Comparison of ENCODE assay signal across 7 cellular contexts in the genomic region with DNA sequence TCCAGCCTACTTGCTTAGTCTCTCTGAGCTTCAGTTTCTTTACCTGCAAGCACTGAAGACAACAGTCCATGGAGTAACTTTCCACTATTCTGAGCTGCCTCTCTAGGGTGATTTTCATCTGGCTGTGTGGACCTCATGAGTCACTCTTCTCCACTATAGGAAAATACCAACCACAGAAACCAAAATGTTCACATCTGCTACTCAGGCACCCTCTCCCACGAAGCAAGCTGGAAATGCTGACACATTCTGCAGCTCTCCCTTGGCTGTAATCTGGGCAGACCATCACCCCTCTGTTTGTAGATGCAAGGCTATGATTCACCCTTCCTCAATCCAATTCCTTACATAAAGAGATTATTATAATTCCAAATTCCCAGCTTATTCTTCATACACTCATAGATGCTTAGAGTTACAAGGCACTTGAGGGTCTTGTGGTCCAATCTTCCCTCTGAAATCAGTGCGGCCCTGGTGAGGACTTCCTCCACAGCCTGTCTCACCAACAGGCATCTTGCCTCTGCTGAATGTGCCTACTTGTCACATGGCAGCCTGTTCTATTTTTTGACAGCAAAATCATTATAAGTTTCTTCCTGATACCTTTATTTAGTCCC.
A peak's percentile ranks its signal among the peaks of the same experiment; 100 is the strongest.
DNase-seq lines count a peak whose midpoint lies in the region; ATAC-seq and TF ChIP-seq lines count a peak whose summit lies in the region.

No MANE protein-coding gene starts in this region.

- H3K9me2 ChIP-seq in Loucy (replicated peaks; ENCODE audit: low read depth, low read length): no peaks in the 10 kb centered on the region

- H3K36me3 ChIP-seq in Loucy (ENCODE audit: insufficient read depth, low read length) (no peaks in the 10 kb centered on the region), mammary epithelial cell (ENCODE audit: insufficient read depth, low read length) (no peaks in the 10 kb centered on the region)

- H3K79me2 ChIP-seq in Loucy (ENCODE audit: insufficient read depth, low read length) (no peaks in the 10 kb centered on the region), mammary epithelial cell (ENCODE audit: insufficient read depth, low read length) (no peaks in the 10 kb centered on the region)

- dilution Hi-C loops in mammary epithelial cell (cut with HindIII; ENCODE audit: low sequenced_read_pairs): no loop called here

- H3K27me3 ChIP-seq in Loucy (ENCODE audit: insufficient read depth, low read length, poor library complexity, severe bottlenecking): no peaks in the 10 kb centered on the region
- no peaks in the 10 kb centered on the region for H3K27me3 ChIP-seq in mammary epithelial cell (ENCODE audit: insufficient read depth, low read length)

- CTCF ChIA-PET in mammary epithelial cell (lab: Charles Lee; ENCODE audit: low non-redundant PET): no interaction called here

- H3K9ac ChIP-seq in Loucy (ENCODE audit: low read depth, low read length, poor library complexity, severe bottlenecking) (no peak overlapping the region), mammary epithelial cell (ENCODE audit: insufficient read depth, low read length) (no peak overlapping the region)

- peak overlapping the region; percentile 0 for H3K4me2 ChIP-seq in Loucy (ENCODE audit: low read depth, low read length, poor library complexity, severe bottlenecking)
- H3K4me2 ChIP-seq in mammary epithelial cell (ENCODE audit: insufficient read depth, low read depth, low read length): peak overlapping the region; percentile 15

- no peaks in the 10 kb centered on the region for H3F3A ChIP-seq in Loucy (ENCODE audit: low read depth)

- in situ Hi-C loops in mammary epithelial cell (cut with MboI; ENCODE audit: low sequenced_read_pairs in 2 of 2): no loop called here

- TF ChIP-seq CTCF in Loucy (conservative IDR thresholded peaks at IDR 0.05; ENCODE audit: low read length): no peak
- TF ChIP-seq CTCF in mammary epithelial cell (conservative IDR thresholded peaks at IDR 0.05 in 1 of 2, IDR thresholded peaks at IDR 0.05 in 1 of 2; ENCODE audit: extremely low read depth in 1 of 2, insufficient read depth in 1 of 2, low read depth in 1 of 2, low read length in 2 of 2): no peak

- H3K4me3 ChIP-seq in Loucy (ENCODE audit: low read length, poor library complexity, severe bottlenecking) (no peak overlapping the region), mammary epithelial cell (replicated peaks in 1 of 3; ENCODE audit: insufficient read depth in 1 of 3, low read depth in 2 of 3, low read length in 3 of 3) (no peak overlapping the region)

- peak; percentile 98 for DNase-seq in H4 (ENCODE audit: low spot score)
- DNase-seq in mammary epithelial cell: peak; percentile 97
- DNase-seq in stimulated activated CD4-positive, alpha-beta T cell treated with anti-CD3 and anti-CD28 coated beads, Interleukin-4, amount 100 ng/mL, for 24 hours: peak; percentile 23
- DNase-seq in D341Med (ENCODE audit: low spot score): no peak
- DNase-seq in NCI-H1436 (lab: John Stamatoyannopoulos, UW): no peak

- BruUV-seq in mammary epithelial cell (replicated peaks; lab: Mats Ljungman, UMichigan): no TSS peak

- H4K20me1 ChIP-seq in Loucy (ENCODE audit: insufficient read depth, low read length, poor library complexity, severe bottlenecking) (no peaks in the 10 kb centered on the region), mammary epithelial cell (ENCODE audit: insufficient read depth, low read length) (no peaks in the 10 kb centered on the region)

- H3K4me1 ChIP-seq in Loucy (ENCODE audit: insufficient read depth, low read length, poor library complexity, severe bottlenecking) (peaks cover 11% of the 10 kb centered on the region), mammary epithelial cell (ENCODE audit: insufficient read depth, low read length) (peaks cover 8% of the 10 kb centered on the region)

- no peaks in the 10 kb centered on the region for H3K9me3 ChIP-seq in Loucy (ENCODE audit: insufficient read depth, low read depth, low read length)
- no peaks in the 10 kb centered on the region for H3K9me3 ChIP-seq in mammary epithelial cell (replicated peaks; ENCODE audit: insufficient read depth, low read length)

- H2AFZ ChIP-seq in Loucy (ENCODE audit: low read length) (no peak overlapping the region), mammary epithelial cell (ENCODE audit: low read depth, low read length) (no peak overlapping the region)

- intact Hi-C loops in mammary epithelial cell (cut with micrococcal nuclease): no loop called here

- 3% methylated on average over 2 of the region's 2 CpGs for WGBS in mammary epithelial cell (ENCODE audit: low coverage, missing lambda C conversion rate)

- peak; percentile 79 for ATAC-seq in GM18519 (IDR thresholded peaks at IDR 0.05; ENCODE audit: low FRiP score, unreplicated experiment)

- H3K27ac ChIP-seq in mammary epithelial cell (ENCODE audit: insufficient read depth, low read depth, low read length): peak overlapping the region; percentile 29

Comparison
In these comparisons a context has a peak if more than half of its experiments do, and no peak if none do; other contexts are left out.
1. DNase-seq: peak in H4 (single experiment), mammary epithelial cell (single experiment) and stimulated activated CD4-positive, alpha-beta T cell treated with anti-CD3 and anti-CD28 coated beads, Interleukin-4, amount 100 ng/mL, for 24 hours (single experiment); none in D341Med (single experiment) and NCI-H1436 (single experiment).